Comparison of ENCODE assay signal across 8 cellular contexts in the genomic region with DNA sequence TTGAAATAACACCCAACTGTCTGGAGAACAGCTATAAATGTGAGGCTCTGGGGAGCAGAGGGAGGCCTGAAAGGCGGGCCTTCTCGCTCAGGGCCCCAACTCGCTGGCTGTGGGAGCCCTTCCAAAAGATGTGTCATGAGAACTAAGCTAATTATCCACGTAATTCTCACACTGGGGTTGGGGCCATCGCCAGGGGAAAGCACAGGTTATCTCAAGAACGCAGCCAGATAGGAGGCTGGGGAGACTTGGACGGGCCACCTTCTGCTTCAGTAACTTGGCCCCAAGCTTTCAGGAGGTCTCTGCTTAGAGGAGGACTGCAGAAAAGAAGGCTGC. TPM values are rescaled to one million over a fixed set of nuclear protein-coding genes. Genes with fewer than 3 reads are reported as not detected.
DNase-seq lines count a peak whose midpoint lies in the region; ATAC-seq and TF ChIP-seq lines count a peak whose summit lies in the region.

No MANE protein-coding gene starts in this region.

- H3K9me3 Mint-ChIP-seq in neural progenitor cell: no peaks in the 10 kb centered on the region

- TF ChIP-seq POLR2A in esophagus squamous epithelium (IDR thresholded peaks at IDR 0.05): peak in 1 of 4 donors; percentile 6

- peaks cover 3% of the 10 kb centered on the region for H4K20me1 ChIP-seq in neural progenitor cell (ENCODE audit: low read depth)

- H2AFZ ChIP-seq in neural progenitor cell (replicated peaks): peak overlapping the region; percentile 93

- peaks cover 22 to 84% (median 48%) of the 10 kb centered on the region in 3 donors for H3K4me1 ChIP-seq in esophagus squamous epithelium
- H3K4me1 ChIP-seq in neural progenitor cell: peaks cover 7% of the 10 kb centered on the region

- H3K4me3 ChIP-seq in esophagus squamous epithelium: peak overlapping the region; percentile 55 to 97 (median 82)
- H3K4me3 ChIP-seq in neural progenitor cell: peak overlapping the region; percentile 57

- H3K27me3 Mint-ChIP-seq in neural progenitor cell (ENCODE audit: insufficient read depth, low read depth): peaks cover 19% of the 10 kb centered on the region

- H3K27me3 ChIP-seq in esophagus squamous epithelium (peaks cover 0 to 12% (median 0%) of the 10 kb centered on the region in 4 donors), neural progenitor cell (peaks cover 72% of the 10 kb centered on the region)

- H3K27ac Mint-ChIP-seq in neural progenitor cell: no peak overlapping the region

- DNase-seq in DMS 273 (lab: John Stamatoyannopoulos, UW; ENCODE audit: unreplicated experiment) (peak; percentile 78), RPMI8226 (peak; percentile 35), esophagus squamous epithelium (lab: John Stamatoyannopoulos, UW) (no peak), neural progenitor cell (ENCODE audit: low spot score) (no peak), RKO (ENCODE audit: low spot score) (no peak)

- H3K36me3 Mint-ChIP-seq in neural progenitor cell: no peaks in the 10 kb centered on the region

- no peaks in the 10 kb centered on the region for H3K9me3 ChIP-seq in esophagus squamous epithelium
- no peaks in the 10 kb centered on the region for H3K9me3 ChIP-seq in neural progenitor cell (ENCODE audit: low read depth)

- peaks cover 0 to 6% (median 0%) of the 10 kb centered on the region in 3 donors for H3K36me3 ChIP-seq in esophagus squamous epithelium
- no peaks in the 10 kb centered on the region for H3K36me3 ChIP-seq in neural progenitor cell

- H3K9ac ChIP-seq in neural progenitor cell: no peak overlapping the region

- ATAC-seq in HG02588 (IDR thresholded peaks at IDR 0.05; ENCODE audit: unreplicated experiment): no peak
- ATAC-seq in HG03280 (IDR thresholded peaks at IDR 0.05; ENCODE audit: unreplicated experiment): no peak
- no peak for ATAC-seq in GM19351 (IDR thresholded peaks at IDR 0.05; ENCODE audit: unreplicated experiment)

- H3K79me2 ChIP-seq in neural progenitor cell (ENCODE audit: low read depth): no peaks in the 10 kb centered on the region

- peaks cover 19% of the 10 kb centered on the region for H3F3A ChIP-seq in neural progenitor cell (ENCODE audit: low read depth)

- no peak for TF ChIP-seq CTCF in esophagus squamous epithelium (IDR thresholded peaks at IDR 0.05)
- TF ChIP-seq CTCF in neural progenitor cell (IDR thresholded peaks at IDR 0.05): no peak

- H3K4me2 ChIP-seq in neural progenitor cell: peak overlapping the region; percentile 86

- WGBS in esophagus squamous epithelium, 2 donors: 0 to 6% methylated on average over 2 to 6 of the region's 7 CpGs

- H3K4me1 Mint-ChIP-seq in neural progenitor cell: peaks cover 30% of the 10 kb centered on the region

- H3K4me3 Mint-ChIP-seq in neural progenitor cell: peak overlapping the region; percentile 89

- H3K27ac ChIP-seq in esophagus squamous epithelium (peak overlapping the region; percentile 92 to 98 (median 96)), neural progenitor cell (no peak overlapping the region)

- intact Hi-C loops in esophagus squamous epithelium (cut with DNase I): loop anchor here (5.0 to 10.0 kb wide), 3 partner anchors 75 to 242 kb away; a partner anchor contains a TSS

RNA-seq across cellular contexts. Expression of a gene that starts 1.6 kb away (rescaled TPM):
- total RNA-seq in esophagus squamous epithelium: 10 to 100 TPM; 12.1 to 58.0 (median 24.0) TPM
- total RNA-seq in neural progenitor cell (ENCODE audit: low replicate concordance): 1.5 and 2.0 TPM in 2 replicates

Comparison
In these comparisons a context has a peak if more than half of its experiments do, and no peak if none do; other contexts are left out.
1. DNase-seq: peak in DMS 273 (single experiment) and RPMI8226 (single experiment); none in esophagus squamous epithelium (single experiment), neural progenitor cell (single experiment) and RKO (single experiment).